ENCODE assay signal across 8 cellular contexts in the genomic region with DNA sequence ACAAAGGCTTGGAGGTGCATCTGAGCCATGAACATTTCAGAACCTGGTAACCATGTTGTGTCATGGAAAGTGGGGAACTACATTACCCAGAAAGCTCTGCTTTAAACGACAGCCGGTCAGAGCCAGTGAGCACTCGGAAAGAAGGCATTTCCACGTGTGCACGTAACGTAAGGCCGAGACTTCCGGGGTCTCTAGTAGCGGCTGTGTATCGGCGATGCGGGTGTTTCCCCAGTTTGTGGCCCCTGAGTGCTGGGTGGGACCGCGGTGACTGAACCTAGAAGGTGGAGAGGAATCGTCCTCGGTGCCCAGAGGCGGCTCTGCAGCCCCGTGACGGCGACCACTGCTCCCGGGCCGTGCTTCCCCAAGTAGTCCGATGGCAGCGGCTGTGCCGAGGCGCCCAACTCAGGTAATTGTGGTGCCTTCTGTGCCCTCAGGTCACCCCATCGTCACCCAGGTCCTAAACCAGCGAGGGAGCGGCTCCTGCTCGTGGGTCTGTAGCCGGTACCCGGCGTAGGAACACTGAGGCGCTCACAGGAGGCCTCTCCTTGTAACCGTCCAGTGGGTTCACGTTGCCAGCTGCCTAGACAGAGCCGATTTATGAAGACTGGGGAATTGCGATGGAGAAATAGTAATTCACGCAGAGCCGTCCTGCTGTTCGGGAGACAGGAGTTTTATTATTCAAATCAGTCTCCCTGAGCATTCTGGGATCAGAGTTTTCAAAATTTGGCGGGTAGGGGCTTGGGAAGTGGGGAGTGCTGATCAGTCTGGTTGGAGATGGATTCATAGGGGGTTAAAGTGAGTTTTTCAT. TPM values are rescaled to one million over a fixed set of nuclear protein-coding genes. Genes with fewer than 3 reads are reported as not detected.
DNase-seq lines count a peak whose midpoint lies in the region; ATAC-seq and TF ChIP-seq lines count a peak whose summit lies in the region.
"Not testable (repeated sequence)": the region's sequence is repeated elsewhere in the genome, so short reads cannot be mapped to it uniquely, and the experiment has no call there.

A gene (plus strand): TSS at position 194 of the 808 bp plus-strand sequence. CDS start 180 bp downstream, at position 374.

- not testable (repeated sequence) for H3K9me3 ChIP-seq in HUES6 (ENCODE audit: control insufficient read depth, insufficient read depth, low read depth, low read length); OCI-LY7 (ENCODE audit: low read length)

- peak within 1 kb of the TSS; percentile 94 for H3K4me3 Mint-ChIP-seq in Calu3 (ENCODE audit: low read depth, unreplicated experiment)

- peak within 1 kb of the TSS; percentile 83 for H3K27ac Mint-ChIP-seq in Calu3 (ENCODE audit: unreplicated experiment)

- not testable (repeated sequence) for H4K20me1 ChIP-seq in OCI-LY7 (ENCODE audit: insufficient read depth, low read length)

- H2AFZ ChIP-seq in OCI-LY7 (ENCODE audit: low read length): peak within 1 kb of the TSS; percentile 20; the same call in 1 of the 2 replicates

- peak; percentile 78 for TF ChIP-seq POLR2A in erythroblast (IDR thresholded peaks at IDR 0.05; ENCODE audit: low read length)

- DNase-seq in Calu3 (peak; percentile 77), OCI-LY7 (ENCODE audit: low spot score) (peak; percentile 91), activated T-cell treated with anti-CD3 and anti-CD28 coated beads for 24 hours (ENCODE audit: low read depth) (peak; percentile 71), erythroblast (lab: John Stamatoyannopoulos, UW) (peak; percentile 91 to 92), mucosa of gallbladder (ENCODE audit: low spot score) (peak; percentile 84)
- peak; percentile 44 to 66 for DNase-seq in stimulated activated CD8-positive, alpha-beta memory T cell treated with anti-CD3 and anti-CD28 coated beads, Interleukin-4, amount 100 ng/mL, for 1 hour (ENCODE audit: low read depth in 2 of 2, low spot score in 1 of 2)

- not testable (repeated sequence) for H3K9me3 Mint-ChIP-seq in Calu3 (ENCODE audit: low read depth, unreplicated experiment)

- POLR2A ChIA-PET in OCI-LY7 (lab: Charles Lee): not testable (repeated sequence)

- H3K36me3 ChIP-seq in HUES6 (ENCODE audit: control insufficient read depth, insufficient read depth, low read length) (peaks cover 33% of the 10 kb centered on the region), OCI-LY7 (ENCODE audit: insufficient read depth, low read length) (peaks cover 53% of the 10 kb centered on the region)

- peak within 1 kb of the TSS; percentile 76 for H3K4me2 ChIP-seq in OCI-LY7 (ENCODE audit: low read length)

- not testable (repeated sequence) for H3K27me3 Mint-ChIP-seq in Calu3 (ENCODE audit: unreplicated experiment)

- H3K9ac ChIP-seq in HUES6 (ENCODE audit: low read length): peak within 1 kb of the TSS; percentile 97

- peak within 1 kb of the TSS; percentile 93 for H3K4me3 ChIP-seq in HUES6 (ENCODE audit: low read depth, low read length)
- peak within 1 kb of the TSS; percentile 88 for H3K4me3 ChIP-seq in OCI-LY7 (ENCODE audit: low read depth, low read length, poor library complexity, severe bottlenecking)

- not testable (repeated sequence) for H3K4me1 ChIP-seq in HUES6 (ENCODE audit: control insufficient read depth, insufficient read depth, low read length)
- H3K4me1 ChIP-seq in OCI-LY7 (ENCODE audit: insufficient read depth, low read length, poor library complexity, severe bottlenecking): peaks cover 11% of the 10 kb centered on the region

- H3K36me3 Mint-ChIP-seq in Calu3 (ENCODE audit: insufficient read depth, unreplicated experiment): peaks cover 65% of the 10 kb centered on the region

- H3K27me3 ChIP-seq in HUES6 (ENCODE audit: control insufficient read depth, insufficient read depth, low read length): not testable (repeated sequence)

- TF ChIP-seq CTCF in Calu3 (IDR thresholded peaks at IDR 0.05; ENCODE audit: unreplicated experiment); OCI-LY7 (conservative IDR thresholded peaks at IDR 0.05; ENCODE audit: low read length): not testable (repeated sequence)

- H3K27ac ChIP-seq in HUES6 (ENCODE audit: low read depth, low read length) (peak within 1 kb of the TSS; percentile 89), OCI-LY7 (ENCODE audit: low read depth, low read length, poor library complexity, severe bottlenecking) (peak within 1 kb of the TSS; percentile 65)

- peak; percentile 99 for ATAC-seq in GM21423 (IDR thresholded peaks at IDR 0.05; ENCODE audit: unreplicated experiment)

- H3K4me1 Mint-ChIP-seq in Calu3 (ENCODE audit: low read depth, unreplicated experiment): peaks cover 13% of the 10 kb centered on the region

- intact Hi-C loops in Calu3 (cut with micrococcal nuclease; ENCODE audit: unreplicated experiment): loop anchor here (5.0 kb wide), 1 partner anchor 38 kb away; a partner anchor contains a TSS
- intact Hi-C loops in OCI-LY7 (cut with micrococcal nuclease; ENCODE audit: unreplicated experiment): not testable (repeated sequence)

- not testable (repeated sequence) for H3K9me2 ChIP-seq in OCI-LY7 (ENCODE audit: insufficient read depth, low read length)

- CTCF ChIA-PET in Calu3 (lab: Charles Lee): interaction anchor here (1.0 to 2.0 kb wide), 3 partner anchors 31 to 670 kb away, joined by 3 to 6 read pairs (median 5); a partner anchor contains a TSS
- CTCF ChIA-PET in OCI-LY7 (lab: Charles Lee; ENCODE audit: unreplicated experiment): not testable (repeated sequence)

- peaks cover 33% of the 10 kb centered on the region; the same call in 1 of the 2 replicates for H3K79me2 ChIP-seq in OCI-LY7 (ENCODE audit: insufficient read depth, low read depth, low read length)

- BruUV-seq in Calu3 (replicated peaks; lab: Mats Ljungman, UMichigan): TSS peak; percentile 99
- TSS peak; percentile 59 for BruUV-seq in OCI-LY7 (replicated peaks; lab: Mats Ljungman, UMichigan)

RNA-seq across cellular contexts. Expression of the gene that starts here (rescaled TPM):
- 111 and 113 TPM in 2 replicates for total RNA-seq in Calu3 (2022)
- total RNA-seq in OCI-LY7 (2014; rRNA removed; shearing (Covaris generic)): 22.7 and 25.0 TPM in 2 replicates
- total RNA-seq in OCI-LY7 (2022): 45.9 and 52.5 TPM in 2 replicates
- 60.0 TPM for total RNA-seq in mucosa of gallbladder

Comparison
In these comparisons a context has a peak if more than half of its experiments do, and no peak if none do; other contexts are left out.
1. Peak in every context shown above with its lines: DNase-seq, ATAC-seq, H3K4me3 ChIP-seq and H3K27ac ChIP-seq.